15 cellular contexts compared by ENCODE assay signal in genomic region chr7:116924741-116925140, GRCh38. TPM values are rescaled to one million over a fixed set of nuclear protein-coding genes. Genes with fewer than 3 reads are reported as not detected.
DNase-seq lines count a peak whose midpoint lies in the region; ATAC-seq and TF ChIP-seq lines count a peak whose summit lies in the region.
"Had no signal": no experiment of that assay in that cellular context is flagged by ENCODE, and none has a peak within 500 bp of the region (broad histone marks: within the 10 kb centered on the region; RNA-seq: fewer than 3 reads in every experiment).

No MANE protein-coding gene starts in this region.

- H3K4me3 ChIP-seq in brain microvascular endothelial cell (ENCODE audit: low read depth, low read length), result no peak overlapping the region

- no peaks in the 10 kb centered on the region for H3K27me3 Mint-ChIP-seq in mesothelial cell of epicardium (ENCODE audit: low read depth)

- H3K27me3 ChIP-seq in brain microvascular endothelial cell (replicated peaks), result no peaks in the 10 kb centered on the region

- DNase-seq in A172 (ENCODE audit: low spot score) (peak; percentile 27), M059J (ENCODE audit: low read depth) (peak; percentile 73), brain microvascular endothelial cell (peak; percentile 29), mesothelial cell of epicardium (ENCODE audit: low spot score in 2 of 2, unreplicated experiment in 2 of 2) (no peak), NCI-H510A (lab: John Stamatoyannopoulos, UW) (no peak), kidney glomerular epithelial cell (lab: John Stamatoyannopoulos, UW) (no peak), Kasumi-1 (lab: John Stamatoyannopoulos, UW) (no peak)
- DNase-seq: COR-L47, HCEC 1CT, NCI-H1048, NCI-H146, NCI-H226, NCI-H69 had no signal

- peaks cover 7% of the 10 kb centered on the region for H3K9me3 Mint-ChIP-seq in mesothelial cell of epicardium
- H3K9me3 Mint-ChIP-seq: CD14-positive monocyte had no signal

- peak overlapping the region; percentile 51 for H3K27ac Mint-ChIP-seq in mesothelial cell of epicardium

- TF ChIP-seq CTCF in brain microvascular endothelial cell (IDR thresholded peaks at IDR 0.05; ENCODE audit: low read depth, low read length, missing control alignments), result no peak
- TF ChIP-seq CTCF in mesothelial cell of epicardium (IDR thresholded peaks at IDR 0.05; ENCODE audit: unreplicated experiment), result no peak

- H3K27ac ChIP-seq in brain microvascular endothelial cell, result no peak overlapping the region

- ATAC-seq in GM21360 (IDR thresholded peaks at IDR 0.05; ENCODE audit: unreplicated experiment), result no peak

- in situ Hi-C loops in brain microvascular endothelial cell (cut with HindIII; ENCODE audit: low pct_ligation_motif_present, low sequenced_read_pairs), result no loop called here

- H3K4me1 Mint-ChIP-seq in mesothelial cell of epicardium, result peaks cover 4% of the 10 kb centered on the region

- peaks cover 2% of the 10 kb centered on the region for H3K36me3 ChIP-seq in brain microvascular endothelial cell (replicated peaks)

- H3K4me3 Mint-ChIP-seq in mesothelial cell of epicardium, result no peak overlapping the region
- H3K4me3 Mint-ChIP-seq: CD14-positive monocyte had no signal

- peaks cover 14% of the 10 kb centered on the region for H3K36me3 Mint-ChIP-seq in mesothelial cell of epicardium

RNA-seq across cellular contexts. Expression of gene ST7, which starts 28.6 kb away (rescaled TPM):
- 11.9 and 12.9 TPM in 2 replicates for total RNA-seq in A172 (2014; rRNA removed; shearing (Covaris generic))
- 27.2 and 36.8 TPM in 2 replicates for total RNA-seq in M059J (2014; rRNA removed; shearing (Covaris generic))
- total RNA-seq in mesothelial cell of epicardium, result 40.5 to 44.1 TPM (median 43.8 TPM) in 3 replicates

Comparison
In these comparisons a context has a peak if more than half of its experiments do, and no peak if none do; other contexts are left out.
1. DNase-seq: peak in A172 (single experiment), M059J (single experiment) and brain microvascular endothelial cell (single experiment); none in mesothelial cell of epicardium (0 of 2), NCI-H510A (single experiment), kidney glomerular epithelial cell (single experiment) and Kasumi-1 (0 of 2).